11 cellular contexts compared by ENCODE assay signal in genomic region chr17:44330283-44330682, GRCh38. TPM values are rescaled to one million over a fixed set of nuclear protein-coding genes. Genes with fewer than 3 reads are reported as not detected.
A peak's percentile ranks its signal among the peaks of the same experiment; 100 is the strongest.
DNase-seq lines count a peak whose midpoint lies in the region; ATAC-seq, FAIRE-seq and TF ChIP-seq lines count a peak whose summit lies in the region.
"Not testable (repeated sequence)": the region's sequence is repeated elsewhere in the genome, so short reads cannot be mapped to it uniquely, and the experiment has no call there.
"Had no signal": no experiment of that assay in that cellular context is flagged by ENCODE, and none has a peak within 500 bp of the region (broad histone marks: within the 10 kb centered on the region; RNA-seq: fewer than 3 reads in every experiment).

No MANE protein-coding gene starts in this region.

- not testable (repeated sequence) for H3K4me3 ChIP-seq in HEK293 (ENCODE audit: low read depth, low read length); K562

- not testable (repeated sequence) for TF ChIP-seq POLR2A in K562 (conservative IDR thresholded peaks at IDR 0.05); erythroblast (IDR thresholded peaks at IDR 0.05; ENCODE audit: low read length)

- TF ChIP-seq EP300 in K562 (IDR thresholded peaks at IDR 0.05; ENCODE audit: low read length): not testable (repeated sequence)

- intact Hi-C loops in K562 (cut with micrococcal nuclease); left ventricle myocardium superior (cut with micrococcal nuclease): not testable (repeated sequence)

- not testable (repeated sequence) for H3K9me3 ChIP-seq in HEK293 (ENCODE audit: control insufficient read depth, insufficient read depth, low read depth, low read length); K562 (replicated peaks; ENCODE audit: control insufficient read depth, insufficient read depth, low read depth, low read length)

- H3K9ac ChIP-seq in K562 (ENCODE audit: insufficient read depth in 1 of 2, low read depth in 2 of 2, low read length in 2 of 2): not testable (repeated sequence)

- ATAC-seq in K562, left ventricle myocardium superior: not testable (repeated sequence)

- H3K27me3 ChIP-seq in K562 (ENCODE audit: control insufficient read depth in 2 of 2, insufficient read depth in 2 of 2, low read length in 2 of 2): not testable (repeated sequence)

- not testable (repeated sequence) for H3K9me1 ChIP-seq in K562 (ENCODE audit: control insufficient read depth, insufficient read depth, low read length)

- not testable (repeated sequence) for H2AFZ ChIP-seq in K562 (ENCODE audit: low read depth, low read length)

- FAIRE-seq in K562 (lab: Jason Lieb, UNC): not testable (repeated sequence)

- H3K4me2 ChIP-seq in K562 (ENCODE audit: insufficient read depth, low read length): not testable (repeated sequence)

- BruUV-seq in K562 (replicated peaks; lab: Mats Ljungman, UMichigan): not testable (repeated sequence)

- not testable (repeated sequence) for H4K20me1 ChIP-seq in K562 (replicated peaks; ENCODE audit: control insufficient read depth, insufficient read depth, low read length)

- WGBS in K562 (ENCODE audit: insufficient coverage, low coverage, missing lambda C conversion rate): 55% methylated on average over 5 of the region's 5 CpGs

- not testable (repeated sequence) for H3K27ac ChIP-seq in HEK293 (ENCODE audit: extremely low read depth, low read depth, low read length); K562 (ENCODE audit: extremely low read depth, low read depth, low read length)

- H3K79me2 ChIP-seq in K562 (ENCODE audit: control insufficient read depth, insufficient read depth, low read length): not testable (repeated sequence)

- not testable (repeated sequence) for H3K36me3 ChIP-seq in HEK293 (ENCODE audit: control insufficient read depth in 2 of 2, insufficient read depth in 1 of 2, low read length in 2 of 2); K562 (ENCODE audit: control insufficient read depth, insufficient read depth, low read length)

- not testable (repeated sequence) for DNase-seq in K562 (ENCODE audit: extremely low read depth in 1 of 4, low spot score in 3 of 4)
- DNase-seq in erythroblast (lab: John Stamatoyannopoulos, UW) (peak; percentile 54 to 61), left ventricle myocardium superior (peak; percentile 1)

- TF ChIP-seq RAD21 in K562 (CRISPR knock-in tag; conservative IDR thresholded peaks at IDR 0.05 in 1 of 2, IDR thresholded peaks at IDR 0.05 in 1 of 2): not testable (repeated sequence)

- POLR2A ChIA-PET in HEK293 (lab: Yijun Ruan, JAX): interaction anchor here (0.7 to 3.7 kb wide), 3 partner anchors 15 to 109 kb away, joined by 5 to 18 read pairs (median 8); no protein-coding TSS in a partner anchor
- POLR2A ChIA-PET in K562 (lab: Yijun Ruan, JAX): interaction anchor here (0.6 to 1.4 kb wide), 3 partner anchors 10 to 132 kb away, joined by 3 to 5 read pairs (median 4); no protein-coding TSS in a partner anchor

- in situ Hi-C loops in K562 (cut with MboI): loop anchor here (25.0 kb wide), 1 partner anchor 393 kb away; the partner anchor contains the start of gene PPY

- CTCF ChIA-PET in HEK293 (lab: Yijun Ruan, JAX): interaction anchor here (0.6 to 3.7 kb wide), 23 partner anchors 10 to 745 kb away, joined by 3 to 33 read pairs (median 7); partner anchors contain the start of gene GRN
- CTCF ChIA-PET in K562 (lab: Yijun Ruan, JAX; ENCODE audit: low intra/inter-chr PET ratio): interaction anchor here (0.7 to 1.9 kb wide), 3 partner anchors 110 to 225 kb away, joined by 4 to 20 read pairs (median 4); no protein-coding TSS in a partner anchor

- not testable (repeated sequence) for TF ChIP-seq CTCF in HEK293 (tag by site-specific recombination; IDR thresholded peaks at IDR 0.05); K562 (IDR thresholded peaks at IDR 0.05 in 2 of 3, conservative IDR thresholded peaks at IDR 0.05 in 1 of 3; ENCODE audit: insufficient read depth in 2 of 3, low read depth in 1 of 3, low read length in 3 of 3)

- H3K4me1 ChIP-seq in HEK293 (ENCODE audit: control insufficient read depth, insufficient read depth, low read length): not testable (repeated sequence)
- H3K4me1 ChIP-seq in K562 (replicated peaks in 1 of 2; ENCODE audit: control insufficient read depth in 2 of 2, insufficient read depth in 2 of 2, low read length in 2 of 2): peaks cover 8 to 28% of the 10 kb centered on the region in 2 experiments; a peak in 4 of 5 replicates

RNA-seq across cellular contexts. Expression of gene SLC25A39, which starts 5.7 kb away (rescaled TPM):
- 112 and 348 TPM in 2 replicates for total RNA-seq in K562 (2011; cell fraction: chromatin; rRNA removed; ENCODE audit: low replicate concordance)
- 328 and 401 TPM in 2 replicates for total RNA-seq in K562 (2011; cell fraction: nucleolus; rRNA removed)
- total RNA-seq in K562 (2011; cell fraction: nucleoplasm; rRNA removed): 185 and 188 TPM in 2 replicates
- total RNA-seq in K562 (2014; rRNA removed) (228 and 316 TPM in 2 replicates), K562 (2014; rRNA removed; fragmentation: Illumina TruSeq; extraction: Trizol) (47.0 and 72.5 TPM in 2 replicates), K562 (2015; rRNA removed; fragmentation: Illumina TruSeq; extraction: Trizol) (139 and 140 TPM in 2 replicates), K562 (2021) (266 and 268 TPM in 2 replicates), left ventricle myocardium superior (52.3 TPM)
- polyA plus RNA-seq in K562 (2011; rRNA removed) (121 and 188 TPM in 2 replicates), K562 (2014; fragmentation: Illumina TruSeq; extraction: Trizol) (238 and 276 TPM in 2 replicates), K562 (2014; fragmentation: Nextera tagmentation; extraction: Ambion mirVana) (1 to 10 TPM; 4.8 to 6.3 TPM), K562 (2014; rRNA removed) (267 and 327 TPM in 2 replicates)
- 232 and 388 TPM in 2 replicates for polyA plus RNA-seq in K562 (2011; cell fraction: cytosol; rRNA removed)
- 426 and 555 TPM in 2 replicates for polyA plus RNA-seq in K562 (2011; cell fraction: nucleus; rRNA removed)
- polyA plus RNA-seq in K562 (2012): 210 and 229 TPM in 2 replicates
- polyA minus RNA-seq in K562 (2011; rRNA and poly(A)+ RNA removed): 34.0 and 42.0 TPM in 2 replicates
- polyA minus RNA-seq in K562 (2011; cell fraction: cytosol; rRNA and poly(A)+ RNA removed): 75.4 and 108 TPM in 2 replicates
- polyA minus RNA-seq in K562 (2011; cell fraction: nucleus; rRNA and poly(A)+ RNA removed): 85.0 and 95.6 TPM in 2 replicates

RNA-seq across cellular contexts. Expression of gene GRN, which starts 14.8 kb away (rescaled TPM):
- total RNA-seq in K562 (2011; cell fraction: chromatin; rRNA removed; ENCODE audit: low replicate concordance): 22.1 and 107 TPM in 2 replicates
- total RNA-seq in K562 (2011; cell fraction: nucleolus; rRNA removed): 206 and 251 TPM in 2 replicates
- total RNA-seq in K562 (2011; cell fraction: nucleoplasm; rRNA removed): 71.4 and 95.0 TPM in 2 replicates
- total RNA-seq in K562 (2014; rRNA removed) (51.0 and 69.9 TPM in 2 replicates), K562 (2014; rRNA removed; fragmentation: Illumina TruSeq; extraction: Trizol) (9.6 and 15.6 TPM in 2 replicates), K562 (2015; rRNA removed; fragmentation: Illumina TruSeq; extraction: Trizol) (20.7 and 21.4 TPM in 2 replicates), K562 (2021) (69.9 and 75.3 TPM in 2 replicates), left ventricle myocardium superior (156 TPM)
- polyA plus RNA-seq in K562 (2011; rRNA removed) (11.5 and 62.4 TPM in 2 replicates), K562 (2014; fragmentation: Illumina TruSeq; extraction: Trizol) (35.2 and 63.4 TPM in 2 replicates), K562 (2014; fragmentation: Nextera tagmentation; extraction: Ambion mirVana) (1 to 10 TPM; 5.4 to 5.9 TPM), K562 (2014; rRNA removed) (36.4 and 36.6 TPM in 2 replicates)
- 34.3 and 53.6 TPM in 2 replicates for polyA plus RNA-seq in K562 (2011; cell fraction: cytosol; rRNA removed)
- polyA plus RNA-seq in K562 (2011; cell fraction: nucleus; rRNA removed): 101 and 122 TPM in 2 replicates
- 77.5 and 193 TPM in 2 replicates for polyA plus RNA-seq in K562 (2012)
- 6.6 and 12.3 TPM in 2 replicates for polyA minus RNA-seq in K562 (2011; rRNA and poly(A)+ RNA removed)
- 47.6 and 80.7 TPM in 2 replicates for polyA minus RNA-seq in K562 (2011; cell fraction: cytosol; rRNA and poly(A)+ RNA removed)
- 31.0 and 38.4 TPM in 2 replicates for polyA minus RNA-seq in K562 (2011; cell fraction: nucleus; rRNA and poly(A)+ RNA removed)

RNA-seq across cellular contexts. Expression of gene RUNDC3A, which starts 21.9 kb away (rescaled TPM):
- 0.23 TPM in 1 of 2 replicates, not detected in the other for total RNA-seq in K562 (2011; cell fraction: chromatin; rRNA removed; ENCODE audit: low replicate concordance)
- 0.17 TPM in 1 of 2 replicates, not detected in the other for total RNA-seq in K562 (2011; cell fraction: nucleolus; rRNA removed)
- total RNA-seq in K562 (2011; cell fraction: nucleoplasm; rRNA removed): not detected in 2 replicates
- total RNA-seq in K562 (2014; rRNA removed): not detected in 2 replicates
- not detected in 2 replicates for total RNA-seq in K562 (2014; rRNA removed; fragmentation: Illumina TruSeq; extraction: Trizol)
- total RNA-seq in K562 (2015; rRNA removed; fragmentation: Illumina TruSeq; extraction: Trizol): not detected in 2 replicates
- not detected in 2 replicates for total RNA-seq in K562 (2021)
- polyA plus RNA-seq in K562 (2011; rRNA removed): 0.05 TPM in 1 of 2 replicates, not detected in the other
- 0.07 and 0.49 TPM in 2 replicates for polyA plus RNA-seq in K562 (2011; cell fraction: cytosol; rRNA removed)
- polyA plus RNA-seq in K562 (2011; cell fraction: nucleus; rRNA removed): 0.11 and 0.24 TPM in 2 replicates
- 0.10 and 0.36 TPM in 2 replicates for polyA plus RNA-seq in K562 (2012)
- not detected in 2 replicates for polyA plus RNA-seq in K562 (2014; fragmentation: Illumina TruSeq; extraction: Trizol)
- not detected for polyA plus RNA-seq in K562 (2014; fragmentation: Nextera tagmentation; extraction: Ambion mirVana)
- polyA plus RNA-seq in K562 (2014; rRNA removed): not detected in 2 replicates
- 0.32 TPM in 1 of 2 replicates, not detected in the other for polyA minus RNA-seq in K562 (2011; rRNA and poly(A)+ RNA removed)
- not detected in 2 replicates for polyA minus RNA-seq in K562 (2011; cell fraction: cytosol; rRNA and poly(A)+ RNA removed)
- polyA minus RNA-seq in K562 (2011; cell fraction: nucleus; rRNA and poly(A)+ RNA removed): not detected in 2 replicates
- total RNA-seq in left ventricle myocardium superior: 0.45 TPM
- total RNA-seq: A172; B cell; CD4-positive, alpha-beta T cell; CD8-positive, alpha-beta memory T cell had no signal
- polyA plus RNA-seq: CD8-positive, alpha-beta memory T cell had no signal

RNA-seq across cellular contexts. Expression of gene FAM171A2, which starts 33.4 kb away (rescaled TPM):
- total RNA-seq in K562 (2011; cell fraction: chromatin; rRNA removed; ENCODE audit: low replicate concordance): 2.2 and 9.3 TPM in 2 replicates
- 10.4 and 11.3 TPM in 2 replicates for total RNA-seq in K562 (2011; cell fraction: nucleolus; rRNA removed)
- total RNA-seq in K562 (2011; cell fraction: nucleoplasm; rRNA removed): 6.5 and 7.2 TPM in 2 replicates
- total RNA-seq in K562 (2014; rRNA removed): 7.3 and 10.2 TPM in 2 replicates
- total RNA-seq in K562 (2014; rRNA removed; fragmentation: Illumina TruSeq; extraction: Trizol): 0.44 and 0.54 TPM in 2 replicates
- 1.2 and 1.4 TPM in 2 replicates for total RNA-seq in K562 (2015; rRNA removed; fragmentation: Illumina TruSeq; extraction: Trizol)
- total RNA-seq in K562 (2021): 7.0 and 8.6 TPM in 2 replicates
- 2.5 and 5.2 TPM in 2 replicates for polyA plus RNA-seq in K562 (2011; rRNA removed)
- 5.0 and 11.3 TPM in 2 replicates for polyA plus RNA-seq in K562 (2011; cell fraction: cytosol; rRNA removed)
- 7.6 and 9.3 TPM in 2 replicates for polyA plus RNA-seq in K562 (2011; cell fraction: nucleus; rRNA removed)
- 3.1 and 8.9 TPM in 2 replicates for polyA plus RNA-seq in K562 (2012)
- polyA plus RNA-seq in K562 (2014; fragmentation: Illumina TruSeq; extraction: Trizol): 1.2 and 2.4 TPM in 2 replicates
- under 1 TPM in 1 of 2 experiments, not detected in 1; 0.10 TPM for polyA plus RNA-seq in K562 (2014; fragmentation: Nextera tagmentation; extraction: Ambion mirVana)
- polyA plus RNA-seq in K562 (2014; rRNA removed): 4.5 and 5.7 TPM in 2 replicates
- 1.6 and 2.1 TPM in 2 replicates for polyA minus RNA-seq in K562 (2011; rRNA and poly(A)+ RNA removed)
- 2.9 and 4.5 TPM in 2 replicates for polyA minus RNA-seq in K562 (2011; cell fraction: cytosol; rRNA and poly(A)+ RNA removed)
- polyA minus RNA-seq in K562 (2011; cell fraction: nucleus; rRNA and poly(A)+ RNA removed): 1.6 and 3.9 TPM in 2 replicates
- total RNA-seq in left ventricle myocardium superior: 0.72 TPM
- polyA plus RNA-seq: CD14-positive monocyte had no signal

RNA-seq across cellular contexts. Expression of gene ITGA2B, which starts 59.2 kb away (rescaled TPM):
- 22.8 and 48.7 TPM in 2 replicates for total RNA-seq in K562 (2011; cell fraction: chromatin; rRNA removed; ENCODE audit: low replicate concordance)
- 27.3 and 34.7 TPM in 2 replicates for total RNA-seq in K562 (2011; cell fraction: nucleolus; rRNA removed)
- 19.9 and 22.4 TPM in 2 replicates for total RNA-seq in K562 (2011; cell fraction: nucleoplasm; rRNA removed)
- 8.8 and 14.2 TPM in 2 replicates for total RNA-seq in K562 (2014; rRNA removed)
- total RNA-seq in K562 (2014; rRNA removed; fragmentation: Illumina TruSeq; extraction: Trizol): 3.3 and 5.6 TPM in 2 replicates
- total RNA-seq in K562 (2015; rRNA removed; fragmentation: Illumina TruSeq; extraction: Trizol): 4.8 and 5.2 TPM in 2 replicates
- 25.1 and 26.4 TPM in 2 replicates for total RNA-seq in K562 (2021)
- polyA plus RNA-seq in K562 (2011; rRNA removed): 3.5 and 9.4 TPM in 2 replicates
- polyA plus RNA-seq in K562 (2011; cell fraction: cytosol; rRNA removed): 4.3 and 5.3 TPM in 2 replicates
- polyA plus RNA-seq in K562 (2011; cell fraction: nucleus; rRNA removed): 35.4 and 49.7 TPM in 2 replicates
- polyA plus RNA-seq in K562 (2012): 16.0 and 29.7 TPM in 2 replicates
- polyA plus RNA-seq in K562 (2014; fragmentation: Illumina TruSeq; extraction: Trizol): 7.9 and 10.1 TPM in 2 replicates
- polyA plus RNA-seq in K562 (2014; fragmentation: Nextera tagmentation; extraction: Ambion mirVana): 1 to 10 TPM; 1.1 to 1.6 TPM
- polyA plus RNA-seq in K562 (2014; rRNA removed): 16.9 and 17.0 TPM in 2 replicates
- polyA minus RNA-seq in K562 (2011; rRNA and poly(A)+ RNA removed): 1.8 and 2.6 TPM in 2 replicates
- polyA minus RNA-seq in K562 (2011; cell fraction: cytosol; rRNA and poly(A)+ RNA removed): 5.7 and 7.7 TPM in 2 replicates
- 10.6 and 13.4 TPM in 2 replicates for polyA minus RNA-seq in K562 (2011; cell fraction: nucleus; rRNA and poly(A)+ RNA removed)
- total RNA-seq in left ventricle myocardium superior: 0.72 TPM
- polyA plus RNA-seq: CD4-positive, alpha-beta memory T cell; CD4-positive, CD25-positive, alpha-beta regulatory T cell had no signal
